ENCODE assay signal across 25 cellular contexts in genomic region chr2:32498301-32498700, GRCh38.
DNase-seq lines count a peak whose midpoint lies in the region; ATAC-seq, FAIRE-seq and TF ChIP-seq lines count a peak whose summit lies in the region.
"Had no signal": no experiment of that assay in that cellular context is flagged by ENCODE, and none has a peak within 500 bp of the region (broad histone marks: within the 10 kb centered on the region; RNA-seq: fewer than 3 reads in every experiment).

No MANE protein-coding gene starts in this region.

- H3K4me3 ChIP-seq in OCI-LY7 (ENCODE audit: low read depth, low read length, poor library complexity, severe bottlenecking): no peak overlapping the region
- H3K4me3 ChIP-seq: K562, MG63, SK-N-MC had no signal

- DNase-seq in CD14-positive monocyte (ENCODE audit: low spot score) (no peak), GM19239 (ENCODE audit: insufficient read length, low spot score) (no peak), OCI-LY7 (ENCODE audit: low spot score) (no peak), naive B cell (no peak), retina (no peak)
- DNase-seq: Caco-2; CD4-positive, alpha-beta memory T cell; DMS 273 treated with DMSO at 0.1 percent for 48 hours; DMS79 treated with DMSO at 0.1 percent for 48 hours; GOT3; HCEC 1CT; MG63; NCI-H1105 treated with DMSO at 0.1 percent for 48 hours; NCI-H2029 treated with DMSO at 0.1 percent for 48 hours; NCI-H2171; NCI-H524 treated with DMSO at 0.1 percent for 48 hours; NCI-H82; PC-3; Right ventricle myocardium superior; SW 1271 had no signal

- TF ChIP-seq CTCF in CD14-positive monocyte (IDR thresholded peaks at IDR 0.05) (no peak), OCI-LY7 (conservative IDR thresholded peaks at IDR 0.05; ENCODE audit: low read length) (no peak)

- no peaks in the 10 kb centered on the region for H3K9me3 ChIP-seq in OCI-LY7 (ENCODE audit: low read length)
- H3K9me3 ChIP-seq: Caco-2, MG63 had no signal

- no peaks in the 10 kb centered on the region for H4K20me1 ChIP-seq in OCI-LY7 (ENCODE audit: insufficient read depth, low read length)

- H3K27ac Mint-ChIP-seq in CD14-positive monocyte (peak overlapping the region; percentile 90 to 98 (median 96)), naive B cell (peak overlapping the region; percentile 67 to 97 (median 89))
- H3K27ac Mint-ChIP-seq: CD4-positive, alpha-beta memory T cell had no signal

- FAIRE-seq in GM19239 (lab: Jason Lieb, UNC): peak; percentile 47

- intact Hi-C loops in CD14-positive monocyte (cut with micrococcal nuclease) (no loop called here), OCI-LY7 (cut with micrococcal nuclease; ENCODE audit: unreplicated experiment) (no loop called here)

- H3K36me3 Mint-ChIP-seq in CD14-positive monocyte: peaks cover 33 to 56% of the 10 kb centered on the region in 2 donors
- H3K36me3 Mint-ChIP-seq in naive B cell: peaks cover 6 to 23% of the 10 kb centered on the region in 2 donors

- peaks cover 84% of the 10 kb centered on the region for H3K36me3 ChIP-seq in OCI-LY7 (ENCODE audit: insufficient read depth, low read length)

- H3K4me2 ChIP-seq in OCI-LY7 (ENCODE audit: low read length): peak overlapping the region; percentile 24; the same call in 1 of the 2 replicates

- H2AFZ ChIP-seq in OCI-LY7 (ENCODE audit: low read length): no peak overlapping the region

- no TSS peak for BruUV-seq in OCI-LY7 (replicated peaks; lab: Mats Ljungman, UMichigan)

- H3K27me3 Mint-ChIP-seq in CD14-positive monocyte (ENCODE audit: low read depth in 3 of 3) (no peaks in the 10 kb centered on the region), naive B cell (no peaks in the 10 kb centered on the region)
- H3K27me3 Mint-ChIP-seq: CD4-positive, alpha-beta memory T cell had no signal

- CTCF ChIA-PET in OCI-LY7 (lab: Charles Lee; ENCODE audit: unreplicated experiment): no interaction called here

- ATAC-seq in naive B cell (ENCODE audit: low read depth in 2 of 2): peak; percentile 73 to 74
- ATAC-seq in GM21717 (IDR thresholded peaks at IDR 0.05; ENCODE audit: unreplicated experiment): no peak
- ATAC-seq in HG02840 (IDR thresholded peaks at IDR 0.05; ENCODE audit: low FRiP score, unreplicated experiment): no peak
- ATAC-seq in HG03097 (IDR thresholded peaks at IDR 0.05; ENCODE audit: low FRiP score, unreplicated experiment): no peak
- ATAC-seq: K562, PC-3 had no signal

- H3K4me1 ChIP-seq in OCI-LY7 (ENCODE audit: insufficient read depth, low read length, poor library complexity, severe bottlenecking): peaks cover 13% of the 10 kb centered on the region
- H3K4me1 ChIP-seq: Caco-2 had no signal

- H3K9me3 Mint-ChIP-seq in CD14-positive monocyte (peaks cover 0 to 4% (median 0%) of the 10 kb centered on the region in 7 donors), naive B cell (no peaks in the 10 kb centered on the region)
- H3K9me3 Mint-ChIP-seq: CD4-positive, alpha-beta memory T cell had no signal

- POLR2A ChIA-PET in OCI-LY7 (lab: Charles Lee): interaction anchor here (0.6 to 1.7 kb wide), 3 partner anchors 15 to 48 kb away, joined by 5 to 6 read pairs (median 5); no protein-coding TSS in a partner anchor

- no peaks in the 10 kb centered on the region for H3K9me2 ChIP-seq in OCI-LY7 (ENCODE audit: insufficient read depth, low read length)

- H3K4me1 Mint-ChIP-seq in CD14-positive monocyte: peaks cover 45% of the 10 kb centered on the region
- peaks cover 3 to 25% (median 19%) of the 10 kb centered on the region in 3 donors for H3K4me1 Mint-ChIP-seq in naive B cell

- H3K27ac ChIP-seq in OCI-LY7 (ENCODE audit: low read depth, low read length, poor library complexity, severe bottlenecking): no peak overlapping the region
- H3K27ac ChIP-seq: SK-N-MC had no signal

- peak overlapping the region in 1 of 2 donors; percentile 6 for H3K4me3 Mint-ChIP-seq in CD14-positive monocyte
- H3K4me3 Mint-ChIP-seq in naive B cell: peak overlapping the region in 1 of 8 donors; percentile 80
- H3K4me3 Mint-ChIP-seq: CD4-positive, alpha-beta memory T cell had no signal

- no peaks in the 10 kb centered on the region for H3K79me2 ChIP-seq in OCI-LY7 (ENCODE audit: insufficient read depth, low read depth, low read length)

Comparison
In these comparisons a context has a peak if more than half of its experiments do, and no peak if none do; other contexts are left out.
1. ATAC-seq: peak in naive B cell (2 of 2); none in GM21717 (single experiment), HG02840 (single experiment) and HG03097 (single experiment).